ENCODE assay signal across 28 cellular contexts in the genomic region with DNA sequence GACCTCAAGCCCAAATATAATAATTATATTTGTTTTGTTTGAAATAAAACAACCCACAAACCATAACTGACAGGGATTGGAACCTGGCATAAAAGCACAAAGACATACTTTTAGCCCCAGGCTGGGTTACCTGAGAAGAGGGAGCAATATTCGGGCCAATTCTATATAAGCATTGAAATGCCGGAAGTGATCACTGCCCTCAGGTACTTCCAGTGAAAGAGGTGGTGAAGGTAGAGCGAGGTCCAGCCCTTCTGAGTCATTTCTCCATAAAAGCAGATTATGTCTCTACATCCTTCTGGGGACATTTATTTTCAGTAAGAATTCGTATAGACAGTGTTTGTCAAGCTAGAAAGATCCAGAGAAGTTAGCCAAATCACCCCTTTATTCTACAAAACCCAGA.
"Had no signal": no experiment of that assay in that cellular context is flagged by ENCODE, and none has a peak within 500 bp of the region (broad histone marks: within the 10 kb centered on the region; RNA-seq: fewer than 3 reads in every experiment).

No MANE protein-coding gene starts in this region.

- H3K27ac ChIP-seq: adrenal gland, cardiac muscle cell, KMS-11, SJCRH30, SK-N-MC had no signal

- H3K4me1 ChIP-seq: adrenal gland, SJCRH30 had no signal

- H3K27me3 ChIP-seq: adrenal gland, cardiac muscle cell had no signal

- H3K9me3 ChIP-seq: adrenal gland had no signal

- H3K4me3 ChIP-seq: adrenal gland, cardiac muscle cell, SJCRH30, SK-N-MC had no signal

- H3K36me3 ChIP-seq: adrenal gland, cardiac muscle cell, SJCRH30 had no signal

- DNase-seq: activated CD4-positive, alpha-beta T cell treated with anti-CD3 and anti-CD28 coated beads for 36 hours; activated CD4-positive, alpha-beta T cell treated with anti-CD3 and anti-CD28 coated beads, Interleukin-2, amount 10 ng/mL, durations not matched to agents 7 days and 5 days; activated CD4-positive, alpha-beta T cell treated with anti-CD3 and anti-CD28 coated beads, Interleukin-2, amount 50 U/mL, for 48 hours; activated CD8-positive, alpha-beta memory T cell treated with anti-CD3 and anti-CD28 coated beads, Interleukin-2, amount 50 U/mL, for 4 hours; activated gamma-delta T cell treated with Interleukin-2 at 50 U/mL for 16 hours; activated naive CD4-positive, alpha-beta T cell treated with anti-CD3 and anti-CD28 coated beads for 36 hours; activated T-cell treated with anti-CD3 and anti-CD28 coated beads for 4 hours; activated T-cell treated with anti-CD3 and anti-CD28 coated beads, Interleukin-2, amount 50 U/mL, for 4 hours; adrenal gland; anterior cingulate cortex; NCI-H1092 treated with DMSO at 0.1 percent for 48 hours; NCI-H1417; NCI-H146; NCI-H187; NCI-H2029 treated with DMSO at 0.1 percent for 48 hours; NCI-H2107; NCI-H2171; NCI-H510A; NCI-H526; NCI-H748 treated with DMSO at 0.1 percent for 48 hours; NK-92 treated with Interleukin-12 subunit alpha and Interleukin-12 subunit beta, amount 100 ng/mL, for 24 hours; Right ventricle myocardium superior; SJCRH30; T1000 had no signal

- ATAC-seq: activated CD4-positive, alpha-beta T cell treated with anti-CD3 and anti-CD28 coated beads for 36 hours; activated naive CD4-positive, alpha-beta T cell treated with anti-CD3 and anti-CD28 coated beads, Interleukin-2, amount 50 U/mL, for 72 hours; activated T-cell treated with anti-CD3 and anti-CD28 coated beads, Interleukin-2, amount 50 U/mL, for 4 hours had no signal
